ENCODE assay signal across 13 cellular contexts in genomic region chr5:124678478-124678877, GRCh38.
DNase-seq lines count a peak whose midpoint lies in the region; ATAC-seq, FAIRE-seq and TF ChIP-seq lines count a peak whose summit lies in the region.
"Had no signal": no experiment of that assay in that cellular context is flagged by ENCODE, and none has a peak within 500 bp of the region (broad histone marks: within the 10 kb centered on the region; RNA-seq: fewer than 3 reads in every experiment).

No MANE protein-coding gene starts in this region.

- TF ChIP-seq CTCF in bronchial epithelial cell (IDR thresholded peaks at IDR 0.05; ENCODE audit: insufficient read depth, low read length, severe bottlenecking) = no peak
- TF ChIP-seq CTCF in foreskin fibroblast (IDR thresholded peaks at IDR 0.05; ENCODE audit: low read depth, low read length) = no peak

- no peaks in the 10 kb centered on the region for H3K27me3 Mint-ChIP-seq in stimulated activated naive B cell treated with anti-CD40 and anti-IgM and Interleukin-4, amounts not matched to agents 10 μg/mL and 1 μg/mL and 100 μg/mL, for 72 hours

- H3K4me3 ChIP-seq in HUES64 (ENCODE audit: low read length) (no peak overlapping the region), bronchial epithelial cell (ENCODE audit: low read depth, low read length) (no peak overlapping the region), foreskin fibroblast (ENCODE audit: low read depth in 1 of 2, low read length in 2 of 2) (no peak overlapping the region), aorta (ENCODE audit: low read length in 2 of 2) (no peak overlapping the region)

- peaks cover 0 to 8% of the 10 kb centered on the region in 2 donors for H3K36me3 Mint-ChIP-seq in stimulated activated naive B cell treated with anti-CD40 and anti-IgM and Interleukin-4, amounts not matched to agents 10 μg/mL and 1 μg/mL and 100 μg/mL, for 72 hours
- H3K36me3 Mint-ChIP-seq: T-cell had no signal

- H3K27ac ChIP-seq in HUES64 (ENCODE audit: low read depth, low read length) (peak overlapping the region; percentile 36), aorta (ENCODE audit: low read depth in 1 of 2, low read length in 2 of 2) (peak overlapping the region in 1 of 2 donors; percentile 92)

- 91% methylated on average over 4 of the region's 4 CpGs for WGBS in HUES64
- WGBS in aorta, 2 donors = 16 to 22% methylated on average over 4 of the region's 4 CpGs

- intact Hi-C loops in aorta (cut with DNase I) = no loop called here

- no peak overlapping the region for H3K4me3 Mint-ChIP-seq in stimulated activated naive B cell treated with anti-CD40 and anti-IgM and Interleukin-4, amounts not matched to agents 10 μg/mL and 1 μg/mL and 100 μg/mL, for 72 hours
- H3K4me3 Mint-ChIP-seq: T-cell had no signal

- H3K4me1 ChIP-seq in HUES64 (ENCODE audit: insufficient read depth, low read length) (peaks cover 58% of the 10 kb centered on the region), aorta (ENCODE audit: control insufficient read depth in 1 of 2, insufficient read depth in 2 of 2, low read length in 2 of 2) (peaks cover 0 to 13% of the 10 kb centered on the region in 2 donors)

- DNase-seq in bronchial epithelial cell (ENCODE audit: low read depth) (peak; percentile 35), kidney tubule cell (ENCODE audit: low spot score) (peak; percentile 33), HCEC 1CT (no peak), foreskin fibroblast (no peak), aorta (no peak), SHP77 treated with DMSO at 0.1 percent for 48 hours (lab: John Stamatoyannopoulos, UW) (no peak)
- no peak for DNase-seq in stimulated activated naive B cell treated with anti-CD40 and anti-IgM and Interleukin-4, amounts not matched to agents 10 μg/mL and 1 μg/mL and 100 μg/mL, for 72 hours
- DNase-seq: mesendoderm; PC-3; stimulated activated CD4-positive, alpha-beta T cell treated with anti-CD3 and anti-CD28 coated beads, Interleukin-4, amount 100 ng/mL, for 1 hour; stimulated activated naive CD4-positive, alpha-beta T cell; T-cell had no signal

- peak overlapping the region; percentile 20 for H3K27ac Mint-ChIP-seq in stimulated activated naive B cell treated with anti-CD40 and anti-IgM and Interleukin-4, amounts not matched to agents 10 μg/mL and 1 μg/mL and 100 μg/mL, for 72 hours
- H3K27ac Mint-ChIP-seq: T-cell had no signal

- H3K9me3 Mint-ChIP-seq in stimulated activated naive B cell treated with anti-CD40 and anti-IgM and Interleukin-4, amounts not matched to agents 10 μg/mL and 1 μg/mL and 100 μg/mL, for 72 hours = peaks cover 0 to 2% of the 10 kb centered on the region in 2 donors
- H3K9me3 Mint-ChIP-seq: T-cell had no signal

- no peak for ATAC-seq in stimulated activated naive B cell treated with anti-CD40 and anti-IgM and Interleukin-4, amounts not matched to agents 10 μg/mL and 1 μg/mL and 100 μg/mL, for 72 hours (replicated peaks)
- no peak for ATAC-seq in aorta (ENCODE audit: low FRiP score)
- ATAC-seq: PC-3, T-cell had no signal

- H3K9ac ChIP-seq in HUES64 (ENCODE audit: low read depth, low read length) = no peak overlapping the region

- no peaks in the 10 kb centered on the region for H3K9me3 ChIP-seq in HUES64 (ENCODE audit: insufficient read depth, low read depth, low read length)
- no peaks in the 10 kb centered on the region for H3K9me3 ChIP-seq in aorta (ENCODE audit: control insufficient read depth, low read length)

- no peaks in the 10 kb centered on the region for H3K36me3 ChIP-seq in HUES64 (ENCODE audit: insufficient read depth, low read length)
- H3K36me3 ChIP-seq in bronchial epithelial cell (ENCODE audit: control insufficient read depth, insufficient read depth, low read length) = no peaks in the 10 kb centered on the region
- H3K36me3 ChIP-seq in aorta (ENCODE audit: control insufficient read depth in 1 of 2, insufficient read depth in 2 of 2, low read length in 1 of 2) = no peaks in the 10 kb centered on the region

- FAIRE-seq in bronchial epithelial cell (lab: Jason Lieb, UNC) = no peak

- H3K27me3 ChIP-seq in HUES64 (ENCODE audit: insufficient read depth, low read length) (no peaks in the 10 kb centered on the region), bronchial epithelial cell (ENCODE audit: control insufficient read depth, insufficient read depth, low read length) (no peaks in the 10 kb centered on the region), aorta (ENCODE audit: control insufficient read depth in 1 of 2, insufficient read depth in 2 of 2, low read length in 1 of 2) (no peaks in the 10 kb centered on the region)

- H3K4me1 Mint-ChIP-seq in stimulated activated naive B cell treated with anti-CD40 and anti-IgM and Interleukin-4, amounts not matched to agents 10 μg/mL and 1 μg/mL and 100 μg/mL, for 72 hours = peaks cover 13 to 29% of the 10 kb centered on the region in 2 donors
- H3K4me1 Mint-ChIP-seq: T-cell had no signal

Comparison
In these comparisons a context has a peak if more than half of its experiments do, and no peak if none do; other contexts are left out.
1. DNase-seq: peak in bronchial epithelial cell (single experiment) and kidney tubule cell (single experiment); none in stimulated activated naive B cell treated with anti-CD40 and anti-IgM and Interleukin-4, amounts not matched to agents 10 μg/mL and 1 μg/mL and 100 μg/mL, for 72 hours (single experiment), HCEC 1CT (single experiment), foreskin fibroblast (0 of 2), aorta (0 of 2) and SHP77 treated with DMSO at 0.1 percent for 48 hours (single experiment).